Comparison of ENCODE assay signal across 1 cellular context in the genomic region with DNA sequence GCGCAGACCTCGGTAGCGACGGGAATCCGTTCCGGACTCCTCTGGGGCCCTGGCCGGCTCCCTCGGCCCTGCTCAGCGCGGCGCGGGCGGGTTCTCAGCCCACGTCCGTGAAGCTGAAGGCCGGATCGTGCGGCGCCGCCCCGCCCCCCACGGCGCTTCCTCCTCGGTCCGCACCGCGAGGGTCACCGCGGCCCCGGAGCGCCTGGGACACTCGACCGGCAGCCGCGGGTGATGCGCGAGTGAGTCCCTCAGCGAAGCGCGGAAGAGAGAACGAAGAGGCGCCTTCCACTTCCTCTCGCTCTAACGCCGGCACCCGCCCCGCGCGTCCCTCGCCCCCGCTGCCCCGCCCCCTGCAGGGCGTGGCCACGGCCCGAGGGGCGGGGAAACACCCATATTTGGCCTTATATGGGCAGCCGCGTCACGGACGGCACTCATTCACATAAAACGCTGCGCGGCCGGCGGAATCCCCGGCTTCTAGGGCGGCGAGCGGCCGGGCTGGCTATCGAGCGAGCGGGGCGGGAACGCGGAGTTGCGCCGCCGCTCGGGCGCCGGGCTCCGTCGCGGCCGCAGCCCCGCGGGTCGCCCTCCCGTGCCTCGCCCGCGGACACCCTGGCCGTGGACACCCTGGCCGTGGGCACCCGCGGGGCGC.
TF ChIP-seq lines count a peak whose summit lies in the region.

A gene with protein sequence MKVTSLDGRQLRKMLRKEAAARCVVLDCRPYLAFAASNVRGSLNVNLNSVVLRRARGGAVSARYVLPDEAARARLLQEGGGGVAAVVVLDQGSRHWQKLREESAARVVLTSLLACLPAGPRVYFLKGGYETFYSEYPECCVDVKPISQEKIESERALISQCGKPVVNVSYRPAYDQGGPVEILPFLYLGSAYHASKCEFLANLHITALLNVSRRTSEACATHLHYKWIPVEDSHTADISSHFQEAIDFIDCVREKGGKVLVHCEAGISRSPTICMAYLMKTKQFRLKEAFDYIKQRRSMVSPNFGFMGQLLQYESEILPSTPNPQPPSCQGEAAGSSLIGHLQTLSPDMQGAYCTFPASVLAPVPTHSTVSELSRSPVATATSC (plus strand): TSS at position 470 of the 649 bp plus-strand sequence. CDS start 215 bp downstream, outside the sequence.

TF ChIP-seq in HepG2, 621 proteins besides CTCF, POLR2A, EP300 and RAD21 (continued from another document and continues in another):
- TF ChIP-seq NR2F6 (IDR thresholded peaks at IDR 0.05) (no peak), NR2F6 (CRISPR knock-in tag; IDR thresholded peaks at IDR 0.05) (no peak), PITX1 (CRISPR knock-in tag; IDR thresholded peaks at IDR 0.05) (no peak), ZNF331 (CRISPR knock-in tag; IDR thresholded peaks at IDR 0.05) (no peak), DMAP1 (CRISPR knock-in tag; IDR thresholded peaks at IDR 0.05) (no peak), ATF7 (IDR thresholded peaks at IDR 0.05) (no peak), ATF7 (CRISPR knock-in tag; IDR thresholded peaks at IDR 0.05) (no peak), ZNF7 (CRISPR knock-in tag; IDR thresholded peaks at IDR 0.05) (no peak), KAT8 (CRISPR knock-in tag; IDR thresholded peaks at IDR 0.05) (peak; percentile 20; the same call in 1 of the 2 replicates), U2AF2 (IDR thresholded peaks at IDR 0.05; ENCODE audit: low read depth, low read length) (no peak), ZMYM4 (CRISPR knock-in tag; IDR thresholded peaks at IDR 0.05) (no peak; the same call in 1 of the 2 replicates), PAF1 (CRISPR knock-in tag; IDR thresholded peaks at IDR 0.05) (no peak), CENPT (CRISPR knock-in tag; IDR thresholded peaks at IDR 0.05; ENCODE audit: low read depth) (no peak), ZNF782 (CRISPR knock-in tag; IDR thresholded peaks at IDR 0.05; ENCODE audit: borderline replicate concordance) (no peak), ERF (CRISPR knock-in tag; IDR thresholded peaks at IDR 0.05) (no peak), POLR2AphosphoS5 (IDR thresholded peaks at IDR 0.05; ENCODE audit: low read depth, low read length) (no peak), PCBP2 (optimal IDR thresholded peaks at IDR 0.05; ENCODE audit: low read depth, low read length, poor library complexity, severe bottlenecking) (no peak), TRIM24 (CRISPR knock-in tag; IDR thresholded peaks at IDR 0.05) (no peak), ZNF850 (CRISPR knock-in tag; conservative IDR thresholded peaks at IDR 0.05) (no peak), PAX8 (CRISPR knock-in tag; IDR thresholded peaks at IDR 0.05; ENCODE audit: borderline replicate concordance) (no peak), ZKSCAN8 (CRISPR knock-in tag; IDR thresholded peaks at IDR 0.05; ENCODE audit: borderline replicate concordance) (no peak), ZNF207 (IDR thresholded peaks at IDR 0.05; ENCODE audit: borderline replicate concordance) (no peak)
- TF ChIP-seq, protein P1, sequence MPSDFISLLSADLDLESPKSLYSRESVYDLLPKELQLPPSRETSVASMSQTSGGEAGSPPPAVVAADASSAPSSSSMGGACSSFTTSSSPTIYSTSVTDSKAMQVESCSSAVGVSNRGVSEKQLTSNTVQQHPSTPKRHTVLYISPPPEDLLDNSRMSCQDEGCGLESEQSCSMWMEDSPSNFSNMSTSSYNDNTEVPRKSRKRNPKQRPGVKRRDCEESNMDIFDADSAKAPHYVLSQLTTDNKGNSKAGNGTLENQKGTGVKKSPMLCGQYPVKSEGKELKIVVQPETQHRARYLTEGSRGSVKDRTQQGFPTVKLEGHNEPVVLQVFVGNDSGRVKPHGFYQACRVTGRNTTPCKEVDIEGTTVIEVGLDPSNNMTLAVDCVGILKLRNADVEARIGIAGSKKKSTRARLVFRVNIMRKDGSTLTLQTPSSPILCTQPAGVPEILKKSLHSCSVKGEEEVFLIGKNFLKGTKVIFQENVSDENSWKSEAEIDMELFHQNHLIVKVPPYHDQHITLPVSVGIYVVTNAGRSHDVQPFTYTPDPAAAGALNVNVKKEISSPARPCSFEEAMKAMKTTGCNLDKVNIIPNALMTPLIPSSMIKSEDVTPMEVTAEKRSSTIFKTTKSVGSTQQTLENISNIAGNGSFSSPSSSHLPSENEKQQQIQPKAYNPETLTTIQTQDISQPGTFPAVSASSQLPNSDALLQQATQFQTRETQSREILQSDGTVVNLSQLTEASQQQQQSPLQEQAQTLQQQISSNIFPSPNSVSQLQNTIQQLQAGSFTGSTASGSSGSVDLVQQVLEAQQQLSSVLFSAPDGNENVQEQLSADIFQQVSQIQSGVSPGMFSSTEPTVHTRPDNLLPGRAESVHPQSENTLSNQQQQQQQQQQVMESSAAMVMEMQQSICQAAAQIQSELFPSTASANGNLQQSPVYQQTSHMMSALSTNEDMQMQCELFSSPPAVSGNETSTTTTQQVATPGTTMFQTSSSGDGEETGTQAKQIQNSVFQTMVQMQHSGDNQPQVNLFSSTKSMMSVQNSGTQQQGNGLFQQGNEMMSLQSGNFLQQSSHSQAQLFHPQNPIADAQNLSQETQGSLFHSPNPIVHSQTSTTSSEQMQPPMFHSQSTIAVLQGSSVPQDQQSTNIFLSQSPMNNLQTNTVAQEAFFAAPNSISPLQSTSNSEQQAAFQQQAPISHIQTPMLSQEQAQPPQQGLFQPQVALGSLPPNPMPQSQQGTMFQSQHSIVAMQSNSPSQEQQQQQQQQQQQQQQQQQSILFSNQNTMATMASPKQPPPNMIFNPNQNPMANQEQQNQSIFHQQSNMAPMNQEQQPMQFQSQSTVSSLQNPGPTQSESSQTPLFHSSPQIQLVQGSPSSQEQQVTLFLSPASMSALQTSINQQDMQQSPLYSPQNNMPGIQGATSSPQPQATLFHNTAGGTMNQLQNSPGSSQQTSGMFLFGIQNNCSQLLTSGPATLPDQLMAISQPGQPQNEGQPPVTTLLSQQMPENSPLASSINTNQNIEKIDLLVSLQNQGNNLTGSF (CRISPR knock-in tag; IDR thresholded peaks at IDR 0.05): no peak
- TF ChIP-seq, protein P2, sequence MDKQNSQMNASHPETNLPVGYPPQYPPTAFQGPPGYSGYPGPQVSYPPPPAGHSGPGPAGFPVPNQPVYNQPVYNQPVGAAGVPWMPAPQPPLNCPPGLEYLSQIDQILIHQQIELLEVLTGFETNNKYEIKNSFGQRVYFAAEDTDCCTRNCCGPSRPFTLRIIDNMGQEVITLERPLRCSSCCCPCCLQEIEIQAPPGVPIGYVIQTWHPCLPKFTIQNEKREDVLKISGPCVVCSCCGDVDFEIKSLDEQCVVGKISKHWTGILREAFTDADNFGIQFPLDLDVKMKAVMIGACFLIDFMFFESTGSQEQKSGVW (CRISPR knock-in tag; IDR thresholded peaks at IDR 0.05; ENCODE audit: borderline replicate concordance): no peak
- TF ChIP-seq, protein P3, sequence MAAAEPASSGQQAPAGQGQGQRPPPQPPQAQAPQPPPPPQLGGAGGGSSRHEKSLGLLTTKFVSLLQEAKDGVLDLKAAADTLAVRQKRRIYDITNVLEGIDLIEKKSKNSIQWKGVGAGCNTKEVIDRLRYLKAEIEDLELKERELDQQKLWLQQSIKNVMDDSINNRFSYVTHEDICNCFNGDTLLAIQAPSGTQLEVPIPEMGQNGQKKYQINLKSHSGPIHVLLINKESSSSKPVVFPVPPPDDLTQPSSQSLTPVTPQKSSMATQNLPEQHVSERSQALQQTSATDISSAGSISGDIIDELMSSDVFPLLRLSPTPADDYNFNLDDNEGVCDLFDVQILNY (CRISPR knock-in tag; conservative IDR thresholded peaks at IDR 0.05): no peak
- TF ChIP-seq, protein P4, sequence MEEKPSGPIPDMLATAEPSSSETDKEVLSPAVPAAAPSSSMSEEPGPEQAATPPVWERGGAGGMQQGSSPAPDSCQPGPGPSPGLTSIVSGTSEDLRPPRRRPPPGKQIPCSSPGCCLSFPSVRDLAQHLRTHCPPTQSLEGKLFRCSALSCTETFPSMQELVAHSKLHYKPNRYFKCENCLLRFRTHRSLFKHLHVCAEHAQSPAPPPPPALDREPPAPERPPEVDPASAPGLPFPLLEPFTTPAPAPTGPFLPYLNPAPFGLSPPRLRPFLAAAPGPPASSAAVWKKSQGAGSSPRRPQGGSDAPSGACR (CRISPR knock-in tag; IDR thresholded peaks at IDR 0.05): no peak
- TF ChIP-seq, protein P5, sequence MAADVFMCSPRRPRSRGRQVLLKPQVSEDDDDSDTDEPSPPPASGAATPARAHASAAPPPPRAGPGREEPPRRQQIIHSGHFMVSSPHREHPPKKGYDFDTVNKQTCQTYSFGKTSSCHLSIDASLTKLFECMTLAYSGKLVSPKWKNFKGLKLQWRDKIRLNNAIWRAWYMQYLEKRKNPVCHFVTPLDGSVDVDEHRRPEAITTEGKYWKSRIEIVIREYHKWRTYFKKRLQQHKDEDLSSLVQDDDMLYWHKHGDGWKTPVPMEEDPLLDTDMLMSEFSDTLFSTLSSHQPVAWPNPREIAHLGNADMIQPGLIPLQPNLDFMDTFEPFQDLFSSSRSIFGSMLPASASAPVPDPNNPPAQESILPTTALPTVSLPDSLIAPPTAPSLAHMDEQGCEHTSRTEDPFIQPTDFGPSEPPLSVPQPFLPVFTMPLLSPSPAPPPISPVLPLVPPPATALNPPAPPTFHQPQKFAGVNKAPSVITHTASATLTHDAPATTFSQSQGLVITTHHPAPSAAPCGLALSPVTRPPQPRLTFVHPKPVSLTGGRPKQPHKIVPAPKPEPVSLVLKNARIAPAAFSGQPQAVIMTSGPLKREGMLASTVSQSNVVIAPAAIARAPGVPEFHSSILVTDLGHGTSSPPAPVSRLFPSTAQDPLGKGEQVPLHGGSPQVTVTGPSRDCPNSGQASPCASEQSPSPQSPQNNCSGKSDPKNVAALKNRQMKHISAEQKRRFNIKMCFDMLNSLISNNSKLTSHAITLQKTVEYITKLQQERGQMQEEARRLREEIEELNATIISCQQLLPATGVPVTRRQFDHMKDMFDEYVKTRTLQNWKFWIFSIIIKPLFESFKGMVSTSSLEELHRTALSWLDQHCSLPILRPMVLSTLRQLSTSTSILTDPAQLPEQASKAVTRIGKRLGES (CRISPR knock-in tag; IDR thresholded peaks at IDR 0.05; ENCODE audit: borderline replicate concordance): no peak
- TF ChIP-seq, protein P6, sequence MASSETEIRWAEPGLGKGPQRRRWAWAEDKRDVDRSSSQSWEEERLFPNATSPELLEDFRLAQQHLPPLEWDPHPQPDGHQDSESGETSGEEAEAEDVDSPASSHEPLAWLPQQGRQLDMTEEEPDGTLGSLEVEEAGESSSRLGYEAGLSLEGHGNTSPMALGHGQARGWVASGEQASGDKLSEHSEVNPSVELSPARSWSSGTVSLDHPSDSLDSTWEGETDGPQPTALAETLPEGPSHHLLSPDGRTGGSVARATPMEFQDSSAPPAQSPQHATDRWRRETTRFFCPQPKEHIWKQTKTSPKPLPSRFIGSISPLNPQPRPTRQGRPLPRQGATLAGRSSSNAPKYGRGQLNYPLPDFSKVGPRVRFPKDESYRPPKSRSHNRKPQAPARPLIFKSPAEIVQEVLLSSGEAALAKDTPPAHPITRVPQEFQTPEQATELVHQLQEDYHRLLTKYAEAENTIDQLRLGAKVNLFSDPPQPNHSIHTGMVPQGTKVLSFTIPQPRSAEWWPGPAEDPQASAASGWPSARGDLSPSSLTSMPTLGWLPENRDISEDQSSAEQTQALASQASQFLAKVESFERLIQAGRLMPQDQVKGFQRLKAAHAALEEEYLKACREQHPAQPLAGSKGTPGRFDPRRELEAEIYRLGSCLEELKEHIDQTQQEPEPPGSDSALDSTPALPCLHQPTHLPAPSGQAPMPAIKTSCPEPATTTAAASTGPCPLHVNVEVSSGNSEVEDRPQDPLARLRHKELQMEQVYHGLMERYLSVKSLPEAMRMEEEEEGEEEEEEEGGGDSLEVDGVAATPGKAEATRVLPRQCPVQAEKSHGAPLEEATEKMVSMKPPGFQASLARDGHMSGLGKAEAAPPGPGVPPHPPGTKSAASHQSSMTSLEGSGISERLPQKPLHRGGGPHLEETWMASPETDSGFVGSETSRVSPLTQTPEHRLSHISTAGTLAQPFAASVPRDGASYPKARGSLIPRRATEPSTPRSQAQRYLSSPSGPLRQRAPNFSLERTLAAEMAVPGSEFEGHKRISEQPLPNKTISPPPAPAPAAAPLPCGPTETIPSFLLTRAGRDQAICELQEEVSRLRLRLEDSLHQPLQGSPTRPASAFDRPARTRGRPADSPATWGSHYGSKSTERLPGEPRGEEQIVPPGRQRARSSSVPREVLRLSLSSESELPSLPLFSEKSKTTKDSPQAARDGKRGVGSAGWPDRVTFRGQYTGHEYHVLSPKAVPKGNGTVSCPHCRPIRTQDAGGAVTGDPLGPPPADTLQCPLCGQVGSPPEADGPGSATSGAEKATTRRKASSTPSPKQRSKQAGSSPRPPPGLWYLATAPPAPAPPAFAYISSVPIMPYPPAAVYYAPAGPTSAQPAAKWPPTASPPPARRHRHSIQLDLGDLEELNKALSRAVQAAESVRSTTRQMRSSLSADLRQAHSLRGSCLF (CRISPR knock-in tag; IDR thresholded peaks at IDR 0.05; ENCODE audit: borderline replicate concordance): no peak
- TF ChIP-seq, protein P7, sequence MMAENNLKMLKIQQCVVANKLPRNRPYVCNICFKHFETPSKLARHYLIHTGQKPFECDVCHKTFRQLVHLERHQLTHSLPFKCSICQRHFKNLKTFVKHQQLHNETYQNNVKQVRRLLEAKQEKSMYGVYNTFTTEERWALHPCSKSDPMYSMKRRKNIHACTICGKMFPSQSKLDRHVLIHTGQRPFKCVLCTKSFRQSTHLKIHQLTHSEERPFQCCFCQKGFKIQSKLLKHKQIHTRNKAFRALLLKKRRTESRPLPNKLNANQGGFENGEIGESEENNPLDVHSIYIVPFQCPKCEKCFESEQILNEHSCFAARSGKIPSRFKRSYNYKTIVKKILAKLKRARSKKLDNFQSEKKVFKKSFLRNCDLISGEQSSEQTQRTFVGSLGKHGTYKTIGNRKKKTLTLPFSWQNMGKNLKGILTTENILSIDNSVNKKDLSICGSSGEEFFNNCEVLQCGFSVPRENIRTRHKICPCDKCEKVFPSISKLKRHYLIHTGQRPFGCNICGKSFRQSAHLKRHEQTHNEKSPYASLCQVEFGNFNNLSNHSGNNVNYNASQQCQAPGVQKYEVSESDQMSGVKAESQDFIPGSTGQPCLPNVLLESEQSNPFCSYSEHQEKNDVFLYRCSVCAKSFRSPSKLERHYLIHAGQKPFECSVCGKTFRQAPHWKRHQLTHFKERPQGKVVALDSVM (CRISPR knock-in tag; IDR thresholded peaks at IDR 0.05): no peak
- TF ChIP-seq, protein P8, sequence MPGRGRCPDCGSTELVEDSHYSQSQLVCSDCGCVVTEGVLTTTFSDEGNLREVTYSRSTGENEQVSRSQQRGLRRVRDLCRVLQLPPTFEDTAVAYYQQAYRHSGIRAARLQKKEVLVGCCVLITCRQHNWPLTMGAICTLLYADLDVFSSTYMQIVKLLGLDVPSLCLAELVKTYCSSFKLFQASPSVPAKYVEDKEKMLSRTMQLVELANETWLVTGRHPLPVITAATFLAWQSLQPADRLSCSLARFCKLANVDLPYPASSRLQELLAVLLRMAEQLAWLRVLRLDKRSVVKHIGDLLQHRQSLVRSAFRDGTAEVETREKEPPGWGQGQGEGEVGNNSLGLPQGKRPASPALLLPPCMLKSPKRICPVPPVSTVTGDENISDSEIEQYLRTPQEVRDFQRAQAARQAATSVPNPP (CRISPR knock-in tag; IDR thresholded peaks at IDR 0.05): no peak
